Comparison of ENCODE assay signal across 8 cellular contexts in genomic region chr9:83955985-83956287, GRCh38. TPM values are rescaled to one million over a fixed set of nuclear protein-coding genes. Genes with fewer than 3 reads are reported as not detected.
DNase-seq lines count a peak whose midpoint lies in the region; ATAC-seq and TF ChIP-seq lines count a peak whose summit lies in the region.

No MANE protein-coding gene starts in this region.

- H2BK120ac ChIP-seq in neuronal stem cell (ENCODE audit: low read depth, low read length), result no peak overlapping the region

- H2BK15ac ChIP-seq in neuronal stem cell (ENCODE audit: low read length), result no peak overlapping the region

- H3K27ac ChIP-seq in neuronal stem cell (replicated peaks; ENCODE audit: low read length), result no peak overlapping the region

- WGBS in neuronal stem cell (ENCODE audit: extremely low coverage in 2 of 2, insufficient read length in 2 of 2, insufficient replicate concordance in 1 of 2), 2 donors, result no CpG with 5 or more reads among the region's 13 CpGs

- no peak overlapping the region for H3K4ac ChIP-seq in neuronal stem cell (ENCODE audit: low read length)

- peak overlapping the region; percentile 85 for H2AFZ ChIP-seq in neuronal stem cell (ENCODE audit: low read length)

- intact Hi-C loops in activated naive CD4-positive, alpha-beta T cell treated with anti-CD3 and anti-CD28 coated beads for 36 hours (cut with micrococcal nuclease), result loop anchor here (1.0 kb wide), 2 partner anchors 24 to 35 kb away; partner anchors contain the start of genes HNRNPK, KIF27 and RMI1

- peaks cover 0 to 22% (median 0%) of the 10 kb centered on the region in 3 experiments for H3K27me3 ChIP-seq in neuronal stem cell (ENCODE audit: control insufficient read depth in 3 of 3, insufficient read depth in 3 of 3, low read depth in 1 of 3, low read length in 3 of 3)

- peak overlapping the region; percentile 87 for H3K27ac Mint-ChIP-seq in activated naive CD4-positive, alpha-beta T cell treated with anti-CD3 and anti-CD28 coated beads for 36 hours
- H3K27ac Mint-ChIP-seq in endothelial cell (ENCODE audit: unreplicated experiment), result no peak overlapping the region

- peak overlapping the region; percentile 56 to 68 for H3K4me3 ChIP-seq in neuronal stem cell (ENCODE audit: low read length in 2 of 2)

- no peaks in the 10 kb centered on the region for H3K27me3 Mint-ChIP-seq in activated naive CD4-positive, alpha-beta T cell treated with anti-CD3 and anti-CD28 coated beads for 36 hours (ENCODE audit: low read depth)
- H3K27me3 Mint-ChIP-seq in endothelial cell (ENCODE audit: unreplicated experiment), result peaks cover 8% of the 10 kb centered on the region

- H3K18ac ChIP-seq in neuronal stem cell (ENCODE audit: low read length), result peak overlapping the region; percentile 83

- no peak overlapping the region for H2AK5ac ChIP-seq in neuronal stem cell (ENCODE audit: low read depth, low read length)

- H3K4me1 Mint-ChIP-seq in activated naive CD4-positive, alpha-beta T cell treated with anti-CD3 and anti-CD28 coated beads for 36 hours (ENCODE audit: low read depth), result peaks cover 15% of the 10 kb centered on the region
- peaks cover 11% of the 10 kb centered on the region for H3K4me1 Mint-ChIP-seq in endothelial cell (ENCODE audit: unreplicated experiment)

- no peak overlapping the region for H4K8ac ChIP-seq in neuronal stem cell (ENCODE audit: low read depth, low read length)

- CTCF ChIA-PET in activated naive CD4-positive, alpha-beta T cell treated with anti-CD3 and anti-CD28 coated beads for 36 hours (lab: Charles Lee), result no interaction called here

- no peak overlapping the region for H2BK12ac ChIP-seq in neuronal stem cell (ENCODE audit: low read length)

- DNase-seq in activated naive CD4-positive, alpha-beta T cell treated with anti-CD3 and anti-CD28 coated beads for 36 hours, result peak; percentile 48
- DNase-seq in activated naive CD4-positive, alpha-beta T cell treated with anti-CD3 and anti-CD28 coated beads, Interleukin-2, amount 50 U/mL, for 16 hours, result no peak
- peak; percentile 25 for DNase-seq in RPMI7951 (ENCODE audit: low read depth)
- no peak for DNase-seq in endothelial cell (ENCODE audit: low spot score)
- DNase-seq in neuronal stem cell (ENCODE audit: low spot score), result no peak
- no peak for DNase-seq in LoVo (ENCODE audit: low spot score)

- H3K36me3 ChIP-seq in neuronal stem cell (replicated peaks in 1 of 2; ENCODE audit: control insufficient read depth in 2 of 2, insufficient read depth in 2 of 2, low read length in 2 of 2), result no peaks in the 10 kb centered on the region

- peak overlapping the region; percentile 82 for H3K14ac ChIP-seq in neuronal stem cell (ENCODE audit: low read length)

- no peaks in the 10 kb centered on the region for H3K9me3 Mint-ChIP-seq in activated naive CD4-positive, alpha-beta T cell treated with anti-CD3 and anti-CD28 coated beads for 36 hours
- H3K9me3 Mint-ChIP-seq in endothelial cell (ENCODE audit: unreplicated experiment), result no peaks in the 10 kb centered on the region

- H4K91ac ChIP-seq in neuronal stem cell (ENCODE audit: low read depth, low read length, poor library complexity), result no peak overlapping the region

- H3K4me2 ChIP-seq in neuronal stem cell (ENCODE audit: insufficient read depth, low read length, poor library complexity, severe bottlenecking), result no peak overlapping the region

- ATAC-seq in GM21528 (IDR thresholded peaks at IDR 0.05; ENCODE audit: low FRiP score, unreplicated experiment) (no peak), GM19035 (IDR thresholded peaks at IDR 0.05; ENCODE audit: unreplicated experiment) (no peak)

- H3K4me3 Mint-ChIP-seq in activated naive CD4-positive, alpha-beta T cell treated with anti-CD3 and anti-CD28 coated beads for 36 hours, result peak overlapping the region; percentile 97
- H3K4me3 Mint-ChIP-seq in endothelial cell (ENCODE audit: unreplicated experiment), result peak overlapping the region; percentile 88

- H3K79me1 ChIP-seq in neuronal stem cell (ENCODE audit: low read depth, low read length), result no peaks in the 10 kb centered on the region

- peaks cover 0 to 2% of the 10 kb centered on the region in 2 donors for H3K9me3 ChIP-seq in neuronal stem cell (replicated peaks in 1 of 2; ENCODE audit: control insufficient read depth in 2 of 2, insufficient read depth in 1 of 2, low read depth in 1 of 2, low read length in 2 of 2)

- peaks cover 17% of the 10 kb centered on the region for H3K36me3 Mint-ChIP-seq in activated naive CD4-positive, alpha-beta T cell treated with anti-CD3 and anti-CD28 coated beads for 36 hours (ENCODE audit: low read depth)
- no peaks in the 10 kb centered on the region for H3K36me3 Mint-ChIP-seq in endothelial cell (ENCODE audit: low read depth, unreplicated experiment)

- H3K4me1 ChIP-seq in neuronal stem cell (ENCODE audit: control insufficient read depth in 2 of 2, insufficient read depth in 1 of 2, low read depth in 1 of 2, low read length in 2 of 2), result no peaks in the 10 kb centered on the region

- peak overlapping the region; percentile 73 for H3K23ac ChIP-seq in neuronal stem cell (ENCODE audit: low read depth, low read length, poor library complexity)

- peak overlapping the region; percentile 24 for H3K9ac ChIP-seq in neuronal stem cell (ENCODE audit: low read depth, low read length, poor library complexity)

- H2BK5ac ChIP-seq in neuronal stem cell (ENCODE audit: low read length), result no peak overlapping the region

- no peak for TF ChIP-seq CTCF in endothelial cell (IDR thresholded peaks at IDR 0.05; ENCODE audit: unreplicated experiment)

RNA-seq across cellular contexts. Expression of gene HNRNPK, which starts 24.1 kb away (rescaled TPM):
- 100 to 1,000 TPM; 679 to 704 TPM for total RNA-seq in activated naive CD4-positive, alpha-beta T cell treated with anti-CD3 and anti-CD28 coated beads for 36 hours
- 629 and 646 TPM in 2 replicates for total RNA-seq in RPMI7951 (2014; rRNA removed; shearing (Covaris generic))
- 614 TPM for total RNA-seq in endothelial cell (ENCODE audit: unreplicated experiment)
- 555 TPM for polyA plus RNA-seq in neuronal stem cell (2013, experiment 1 of 2)
- 556 TPM for polyA plus RNA-seq in neuronal stem cell (2013, experiment 2 of 2)

RNA-seq across cellular contexts. Expression of gene RMI1, which starts 24.7 kb away (rescaled TPM):
- total RNA-seq in activated naive CD4-positive, alpha-beta T cell treated with anti-CD3 and anti-CD28 coated beads for 36 hours, result 10 to 100 TPM; 19.2 to 19.3 TPM
- total RNA-seq in RPMI7951 (2014; rRNA removed; shearing (Covaris generic)), result 6.6 and 7.3 TPM in 2 replicates
- total RNA-seq in endothelial cell (ENCODE audit: unreplicated experiment), result 11.5 TPM
- polyA plus RNA-seq in neuronal stem cell (2013, experiment 1 of 2), result 29.5 TPM
- 31.5 TPM for polyA plus RNA-seq in neuronal stem cell (2013, experiment 2 of 2)

RNA-seq across cellular contexts. Expression of gene KIF27, which starts 34.7 kb away (rescaled TPM):
- total RNA-seq in activated naive CD4-positive, alpha-beta T cell treated with anti-CD3 and anti-CD28 coated beads for 36 hours, result 1 to 10 TPM; 2.7 to 3.8 TPM
- total RNA-seq in RPMI7951 (2014; rRNA removed; shearing (Covaris generic)), result 0.10 TPM in 1 of 2 replicates, not detected in the other
- total RNA-seq in endothelial cell (ENCODE audit: unreplicated experiment), result 6.5 TPM
- 8.2 TPM for polyA plus RNA-seq in neuronal stem cell (2013, experiment 1 of 2)
- polyA plus RNA-seq in neuronal stem cell (2013, experiment 2 of 2), result 7.9 TPM

Comparison
In these comparisons a context has a peak if more than half of its experiments do, and no peak if none do; other contexts are left out.
1. DNase-seq: peak in activated naive CD4-positive, alpha-beta T cell treated with anti-CD3 and anti-CD28 coated beads for 36 hours (single experiment) and RPMI7951 (single experiment); none in activated naive CD4-positive, alpha-beta T cell treated with anti-CD3 and anti-CD28 coated beads, Interleukin-2, amount 50 U/mL, for 16 hours (single experiment), endothelial cell (single experiment), neuronal stem cell (single experiment) and LoVo (single experiment).